ENCODE assay signal across 10 cellular contexts in genomic region chr1:2561898-2562895, GRCh38. TPM values are rescaled to one million over a fixed set of nuclear protein-coding genes. Genes with fewer than 3 reads are reported as not detected.
DNase-seq lines count a peak whose midpoint lies in the region; ATAC-seq and TF ChIP-seq lines count a peak whose summit lies in the region.
"Had no signal": no experiment of that assay in that cellular context is flagged by ENCODE, and none has a peak within 500 bp of the region (broad histone marks: within the 10 kb centered on the region; RNA-seq: fewer than 3 reads in every experiment).

No MANE protein-coding gene starts in this region.

- no peaks in the 10 kb centered on the region for H3K27me3 ChIP-seq in BJ (ENCODE audit: control insufficient read depth, insufficient read depth, low read length)
- H3K27me3 ChIP-seq in right lobe of liver = no peaks in the 10 kb centered on the region

- H3K36me3 ChIP-seq in BJ (ENCODE audit: control insufficient read depth, insufficient read depth, low read length) = no peaks in the 10 kb centered on the region; the same call in 1 of the 2 replicates
- H3K36me3 ChIP-seq in right lobe of liver = peaks cover 0 to 9% (median under 1%) of the 10 kb centered on the region in 4 donors

- POLR2A ChIA-PET in BJ (lab: Charles Lee) = no interaction called here

- intact Hi-C loops in right lobe of liver (cut with DNase I) = loop anchor here in 1 of 2 donors (10.0 kb wide), 1 partner anchor 83 kb away; no protein-coding TSS in a partner anchor
- intact Hi-C loops in posterior vena cava (cut with DNase I) = no loop called here

- DNase-seq in BJ (ENCODE audit: low read depth) (no peak), GM13976 (ENCODE audit: low spot score) (no peak), right lobe of liver (peak in 1 of 3 donors; percentile 27), posterior vena cava (ENCODE audit: low spot score) (no peak), cerebellar cortex (ENCODE audit: low spot score) (no peak)
- peak; percentile 35 for DNase-seq in activated CD4-positive, CD25-positive, alpha-beta regulatory T cell treated with anti-CD3 and anti-CD28 coated beads, Interleukin-2, amount 50 U/mL, for 72 hours
- no peak for DNase-seq in stimulated activated naive CD4-positive, alpha-beta T cell treated with Interleukin-2 at 50 U/mL for 16 hours (lab: John Stamatoyannopoulos, UW)

- in situ Hi-C loops in GM13976 (cut with MboI; ENCODE audit: low sequenced_read_pairs, unreplicated experiment) = no loop called here

- peak; percentile 14 to 39 (median 22) for ATAC-seq in right lobe of liver
- no peak for ATAC-seq in HG03045 (IDR thresholded peaks at IDR 0.05; ENCODE audit: unreplicated experiment)

- CTCF ChIA-PET in BJ (lab: Yijun Ruan, JAX) = interaction anchor here (0.6 to 2.0 kb wide), 9 partner anchors 9 to 569 kb away, joined by 3 to 9 read pairs (median 4); no protein-coding TSS in a partner anchor

- TF ChIP-seq POLR2A in right lobe of liver (IDR thresholded peaks at IDR 0.05) = no peak

- H3K9me3 ChIP-seq in right lobe of liver = no peaks in the 10 kb centered on the region
- H3K9me3 ChIP-seq: esophagus muscularis mucosa had no signal

- 87% methylated on average over 3 of the region's 24 CpGs for WGBS in right lobe of liver (ENCODE audit: insufficient coverage, low coverage, low lambda C conversion rate, missing lambda C conversion rate)

- H3K27ac ChIP-seq in right lobe of liver = no peak overlapping the region
- H3K27ac ChIP-seq: esophagus muscularis mucosa had no signal

- H3K4me3 ChIP-seq in BJ (ENCODE audit: low read depth, low read length) (no peak overlapping the region), right lobe of liver (no peak overlapping the region)
- H3K4me3 ChIP-seq: esophagus muscularis mucosa had no signal

- peaks cover 0 to 5% (median 0%) of the 10 kb centered on the region in 4 donors for H3K4me1 ChIP-seq in right lobe of liver

- TF ChIP-seq CTCF in BJ (IDR thresholded peaks at IDR 0.05; ENCODE audit: insufficient read depth, low read depth, low read length) (peak; percentile 52), GM13976 (IDR thresholded peaks at IDR 0.05; ENCODE audit: borderline replicate concordance, control extremely low read depth, extremely low read depth, insufficient read depth, missing control alignments) (peak; percentile 44), right lobe of liver (IDR thresholded peaks at IDR 0.05) (peak; percentile 29 to 54 (median 44))

RNA-seq across cellular contexts. Expression of gene TNFRSF14, which starts 6.0 kb away (rescaled TPM):
- polyA plus RNA-seq in BJ (2011; rRNA removed) = 11.8 and 19.3 TPM in 2 replicates
- polyA minus RNA-seq in BJ (2011; rRNA and poly(A)+ RNA removed) = 10.3 and 11.1 TPM in 2 replicates
- total RNA-seq in right lobe of liver (10 to 100 TPM; 31.0 to 54.8 (median 41.1) TPM), posterior vena cava (10 to 100 TPM; 37.7 to 63.6 TPM)

RNA-seq across cellular contexts. Expression of gene PRXL2B, which starts 24.4 kb away (rescaled TPM):
- polyA plus RNA-seq in BJ (2011; rRNA removed) = 9.8 and 16.1 TPM in 2 replicates
- 8.1 and 9.2 TPM in 2 replicates for polyA minus RNA-seq in BJ (2011; rRNA and poly(A)+ RNA removed)
- total RNA-seq in right lobe of liver = 10 to 100 TPM in 3 of 6 experiments, 1 to 10 TPM in 3; 5.1 to 18.6 (median 11.1) TPM
- 10 to 100 TPM; 11.4 to 12.2 TPM for total RNA-seq in posterior vena cava

RNA-seq across cellular contexts. Expression of gene HES5, which starts 32.1 kb away (rescaled TPM):
- not detected in 2 replicates for polyA plus RNA-seq in BJ (2011; rRNA removed)
- not detected in 2 replicates for polyA minus RNA-seq in BJ (2011; rRNA and poly(A)+ RNA removed)
- total RNA-seq in right lobe of liver (under 1 TPM in 2 of 6 experiments, not detected in 4; 0.18 to 0.25 TPM), posterior vena cava (under 1 TPM; 0.24 to 0.32 TPM)
- total RNA-seq: activated T-helper 1 cell treated with anti-CD3 and anti-CD28 coated beads, Interleukin-12 subunit alpha, Interleukin-12 subunit beta, Interleukin-2, Interleukin-4 antibody, amounts not matched to agents 30 ng/mL and 10 ng/mL and 1 ng/mL, durations not matched to agents 14 hours and 24 hours and 36 hours had no signal

RNA-seq across cellular contexts. Expression of gene PANK4, which starts 35.8 kb away (rescaled TPM):
- polyA plus RNA-seq in BJ (2011; rRNA removed) = 13.3 and 17.1 TPM in 2 replicates
- 23.8 and 42.0 TPM in 2 replicates for polyA minus RNA-seq in BJ (2011; rRNA and poly(A)+ RNA removed)
- total RNA-seq in right lobe of liver (10 to 100 TPM in 5 of 6 experiments, 1 to 10 TPM in 1; 9.6 to 18.9 (median 13.4) TPM), posterior vena cava (10 to 100 TPM; 17.4 to 18.6 TPM)
